Comparison of ENCODE assay signal across 8 cellular contexts in the genomic region with DNA sequence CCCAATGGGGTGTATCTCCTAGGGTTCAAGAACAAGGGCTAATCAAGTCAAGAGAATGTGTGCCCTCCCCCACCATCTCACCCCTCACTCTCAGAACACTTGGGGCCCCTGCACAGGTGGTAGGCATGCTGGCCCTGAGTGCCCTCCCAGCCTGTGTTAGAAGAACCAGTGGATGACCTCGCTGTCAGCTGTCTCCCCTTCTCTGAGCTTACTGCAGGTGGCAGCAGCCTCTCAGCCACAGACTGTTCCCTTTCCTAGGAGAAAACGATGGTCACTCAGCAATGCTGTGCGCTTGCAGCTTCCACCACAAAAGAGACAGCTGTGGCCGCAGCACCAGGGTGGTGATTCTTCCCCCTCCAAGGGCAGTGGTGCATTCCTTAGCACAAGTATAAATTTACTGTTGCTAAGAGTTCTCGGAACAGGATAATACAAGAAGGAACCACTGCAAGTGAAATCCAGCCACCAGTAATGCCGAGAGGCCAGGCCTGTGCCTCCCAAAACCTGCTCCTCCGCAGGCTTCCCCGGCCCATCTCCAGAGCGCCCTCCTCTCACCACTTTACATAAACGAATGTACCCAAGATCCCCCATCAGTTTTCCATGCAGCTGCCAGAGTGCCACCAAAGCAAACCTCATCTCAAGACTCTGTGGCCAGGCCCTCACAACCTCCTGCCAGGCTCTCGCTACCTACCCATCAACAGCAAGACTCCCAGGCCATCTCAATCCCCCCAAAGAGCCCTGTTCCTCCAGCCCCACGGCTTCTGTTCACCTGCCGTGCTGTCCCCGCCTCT. TPM values are rescaled to one million over a fixed set of nuclear protein-coding genes. Genes with fewer than 3 reads are reported as not detected.
DNase-seq lines count a peak whose midpoint lies in the region; ATAC-seq and TF ChIP-seq lines count a peak whose summit lies in the region.

No MANE protein-coding gene starts in this region.

- no peak overlapping the region for H2AFZ ChIP-seq in neural progenitor cell (replicated peaks)

- H3K4me3 ChIP-seq in HL-60 (replicated peaks; ENCODE audit: insufficient read depth, low read length) (no peak overlapping the region), gastroesophageal sphincter (peak overlapping the region; percentile 65 to 75), neural progenitor cell (no peak overlapping the region), upper lobe of right lung (no peak overlapping the region)

- no peak overlapping the region for H3K9ac ChIP-seq in neural progenitor cell

- H4K20me1 ChIP-seq in neural progenitor cell (ENCODE audit: low read depth): peaks cover 11% of the 10 kb centered on the region

- H3K4me2 ChIP-seq in neural progenitor cell: peak overlapping the region; percentile 82

- no peaks in the 10 kb centered on the region for H3K36me3 ChIP-seq in gastroesophageal sphincter
- H3K36me3 ChIP-seq in neural progenitor cell: no peaks in the 10 kb centered on the region
- H3K36me3 ChIP-seq in upper lobe of right lung: no peaks in the 10 kb centered on the region

- peaks cover 12% of the 10 kb centered on the region for H3K4me1 Mint-ChIP-seq in activated naive CD4-positive, alpha-beta T cell treated with anti-CD3 and anti-CD28 coated beads, Interleukin-2, amount 50 U/mL, for 24 hours
- peaks cover 42% of the 10 kb centered on the region for H3K4me1 Mint-ChIP-seq in neural progenitor cell

- peak overlapping the region; percentile 73 for H3K4me3 Mint-ChIP-seq in activated naive CD4-positive, alpha-beta T cell treated with anti-CD3 and anti-CD28 coated beads, Interleukin-2, amount 50 U/mL, for 24 hours
- H3K4me3 Mint-ChIP-seq in neural progenitor cell: peak overlapping the region; percentile 78

- H3K27me3 ChIP-seq in HL-60 (ENCODE audit: insufficient read depth, poor library complexity, severe bottlenecking) (peaks cover 13% of the 10 kb centered on the region), gastroesophageal sphincter (peaks cover 12% of the 10 kb centered on the region), neural progenitor cell (peaks cover 84% of the 10 kb centered on the region), upper lobe of right lung (peaks cover 31% of the 10 kb centered on the region)

- H3K27ac ChIP-seq in HL-60 (replicated peaks): no peak overlapping the region
- peak overlapping the region; percentile 90 to 97 (median 96) for H3K27ac ChIP-seq in gastroesophageal sphincter
- no peak overlapping the region for H3K27ac ChIP-seq in neural progenitor cell
- H3K27ac ChIP-seq in upper lobe of right lung: no peak overlapping the region

- H3K36me3 Mint-ChIP-seq in activated naive CD4-positive, alpha-beta T cell treated with anti-CD3 and anti-CD28 coated beads, Interleukin-2, amount 50 U/mL, for 24 hours: no peaks in the 10 kb centered on the region
- no peaks in the 10 kb centered on the region for H3K36me3 Mint-ChIP-seq in neural progenitor cell

- H3K27ac Mint-ChIP-seq in activated naive CD4-positive, alpha-beta T cell treated with anti-CD3 and anti-CD28 coated beads, Interleukin-2, amount 50 U/mL, for 24 hours: no peak overlapping the region
- H3K27ac Mint-ChIP-seq in neural progenitor cell: peak overlapping the region; percentile 62

- intact Hi-C loops in upper lobe of right lung (cut with DNase I): loop anchor here (5.0 kb wide), 1 partner anchor 409 kb away; no protein-coding TSS in a partner anchor

- 23 to 29% methylated on average over 5 to 6 of the region's 14 CpGs for WGBS in gastroesophageal sphincter (ENCODE audit: low coverage in 1 of 2), 2 donors

- H3K79me2 ChIP-seq in neural progenitor cell (ENCODE audit: low read depth): no peaks in the 10 kb centered on the region

- H3K9me3 ChIP-seq in gastroesophageal sphincter: no peaks in the 10 kb centered on the region
- H3K9me3 ChIP-seq in neural progenitor cell (ENCODE audit: low read depth): no peaks in the 10 kb centered on the region
- no peaks in the 10 kb centered on the region for H3K9me3 ChIP-seq in upper lobe of right lung

- TF ChIP-seq EP300 in gastroesophageal sphincter (IDR thresholded peaks at IDR 0.05): no peak

- no peaks in the 10 kb centered on the region for H3K9me3 Mint-ChIP-seq in activated naive CD4-positive, alpha-beta T cell treated with anti-CD3 and anti-CD28 coated beads, Interleukin-2, amount 50 U/mL, for 24 hours
- H3K9me3 Mint-ChIP-seq in neural progenitor cell: no peaks in the 10 kb centered on the region

- H3K4me1 ChIP-seq in gastroesophageal sphincter (peaks cover 3 to 54% (median 19%) of the 10 kb centered on the region in 3 donors), neural progenitor cell (peaks cover 14% of the 10 kb centered on the region), upper lobe of right lung (peaks cover 8% of the 10 kb centered on the region)

- peak; percentile 97 for DNase-seq in DMS53 (lab: John Stamatoyannopoulos, UW)
- peak; percentile 61 to 79 for DNase-seq in HL-60 (ENCODE audit: low read depth in 1 of 2, low spot score in 1 of 2)
- DNase-seq in NOMO-1 treated with dmso at 0.1 percent for 144 hours (lab: John Stamatoyannopoulos, UW; ENCODE audit: unreplicated experiment): peak; percentile 48
- DNase-seq in neural progenitor cell (ENCODE audit: low spot score): peak; percentile 86
- peak; percentile 72 for DNase-seq in upper lobe of right lung

- H3K27me3 Mint-ChIP-seq in activated naive CD4-positive, alpha-beta T cell treated with anti-CD3 and anti-CD28 coated beads, Interleukin-2, amount 50 U/mL, for 24 hours: peaks cover 21% of the 10 kb centered on the region
- peaks cover 22% of the 10 kb centered on the region for H3K27me3 Mint-ChIP-seq in neural progenitor cell (ENCODE audit: insufficient read depth, low read depth)

- no peak for TF ChIP-seq POLR2A in gastroesophageal sphincter (IDR thresholded peaks at IDR 0.05)

- ATAC-seq in gastroesophageal sphincter (peak; percentile 70), upper lobe of right lung (peak; percentile 85), HG02973 (IDR thresholded peaks at IDR 0.05; ENCODE audit: unreplicated experiment) (no peak)

- H3F3A ChIP-seq in neural progenitor cell (ENCODE audit: low read depth): peaks cover 7% of the 10 kb centered on the region

- TF ChIP-seq CTCF in HL-60 (IDR thresholded peaks at IDR 0.05; ENCODE audit: insufficient read depth, low read length) (peak; percentile 73), gastroesophageal sphincter (IDR thresholded peaks at IDR 0.05) (peak in 3 of 4 experiments; percentile 89 to 92 (median 89)), neural progenitor cell (IDR thresholded peaks at IDR 0.05) (peak; percentile 75), upper lobe of right lung (IDR thresholded peaks at IDR 0.05) (peak; percentile 69)

RNA-seq across cellular contexts. Expression of a gene that starts 0.9 kb away (rescaled TPM):
- total RNA-seq in gastroesophageal sphincter (100 to 1,000 TPM; 213 to 355 (median 286) TPM), neural progenitor cell (ENCODE audit: low replicate concordance) (not detected in 2 replicates), upper lobe of right lung (11.1 TPM)

RNA-seq across cellular contexts. Expression of a gene that starts 59.9 kb away (rescaled TPM):
- total RNA-seq in gastroesophageal sphincter (1 to 10 TPM in 2 of 4 donors, under 1 TPM in 2; 0.45 to 1.4 (median 0.93) TPM), neural progenitor cell (ENCODE audit: low replicate concordance) (0.30 and 0.34 TPM in 2 replicates), upper lobe of right lung (1.8 TPM)

Comparison
In these comparisons a context has a peak if more than half of its experiments do, and no peak if none do; other contexts are left out.
1. H3K27ac ChIP-seq: peak in gastroesophageal sphincter (4 of 4); none in HL-60 (single experiment), neural progenitor cell (single experiment) and upper lobe of right lung (single experiment).
2. H3K4me3 ChIP-seq: peak in gastroesophageal sphincter (2 of 2); none in HL-60 (single experiment), neural progenitor cell (single experiment) and upper lobe of right lung (single experiment).
3. RNA of a gene that starts 0.9 kb away (total RNA-seq): 213 to 355 TPM in gastroesophageal sphincter; 11.1 TPM in upper lobe of right lung (single experiment) and not detected in neural progenitor cell; every median in the first group is over 10 times any median in the second.
4. Peak in every context shown above with its lines, with median percentiles within 50 percentile points of each other: DNase-seq and CTCF ChIP-seq.